In genomic region chr12:77835982-77836381, GRCh38 we compare ENCODE assay signal across 25 cellular contexts. TPM values are rescaled to one million over a fixed set of nuclear protein-coding genes. Genes with fewer than 3 reads are reported as not detected.
"Had no signal": no experiment of that assay in that cellular context is flagged by ENCODE, and none has a peak within 500 bp of the region (broad histone marks: within the 10 kb centered on the region; RNA-seq: fewer than 3 reads in every experiment).

No MANE protein-coding gene starts in this region.

- H3K9me3 Mint-ChIP-seq: activated CD4-positive, alpha-beta memory T cell treated with anti-CD3 and anti-CD28 coated beads, Interleukin-2, amount 10 ng/mL, durations not matched to agents 7 days and 5 days; activated CD4-positive, alpha-beta T cell treated with anti-CD3 and anti-CD28 coated beads, Interleukin-2, amount 10 ng/mL, durations not matched to agents 24 days and 14 days; activated naive CD4-positive, alpha-beta T cell treated with anti-CD3 and anti-CD28 coated beads for 36 hours; dendritic cell treated with granulocyte-macrophage colony-stimulating factor and Interleukin-4, amounts not matched to agents 40 ng/mL and 50 ng/mL, for 4 days; type B pancreatic cell had no signal

- H3K9me3 ChIP-seq: heart right ventricle, ovary, prostate gland, thoracic aorta, vagina had no signal

- H3K36me3 ChIP-seq: brain microvascular endothelial cell, heart right ventricle, ovary, prostate gland, thoracic aorta, vagina had no signal

- H3K4me3 ChIP-seq: heart right ventricle, ovary, prostate gland, thoracic aorta, vagina had no signal

- ATAC-seq: activated CD4-positive, CD25-positive, alpha-beta regulatory T cell treated with anti-CD3 and anti-CD28 coated beads, Interleukin-2, amount 50 U/mL, for 24 hours; activated T-cell treated with anti-CD3 and anti-CD28 coated beads, Interleukin-2, amount 50 U/mL, for 72 hours; heart right ventricle; left cardiac atrium; natural killer cell had no signal

- H3K27ac Mint-ChIP-seq: activated CD4-positive, alpha-beta memory T cell treated with anti-CD3 and anti-CD28 coated beads, Interleukin-2, amount 10 ng/mL, durations not matched to agents 7 days and 5 days; activated CD4-positive, alpha-beta T cell treated with anti-CD3 and anti-CD28 coated beads, Interleukin-2, amount 10 ng/mL, durations not matched to agents 24 days and 14 days; activated naive CD4-positive, alpha-beta T cell treated with anti-CD3 and anti-CD28 coated beads for 36 hours; activated T-cell treated with anti-CD3 and anti-CD28 coated beads, Interleukin-2, amount 50 U/mL, for 72 hours; dendritic cell treated with granulocyte-macrophage colony-stimulating factor and Interleukin-4, amounts not matched to agents 40 ng/mL and 50 ng/mL, for 4 days; natural killer cell; type B pancreatic cell had no signal

- H3K27ac ChIP-seq: brain microvascular endothelial cell, prostate gland, thoracic aorta, vagina had no signal

- H3K27me3 ChIP-seq: brain microvascular endothelial cell, heart right ventricle, ovary, vagina had no signal

- H3K4me1 ChIP-seq: prostate gland had no signal

- DNase-seq: activated CD4-positive, alpha-beta memory T cell treated with anti-CD3 and anti-CD28 coated beads, Interleukin-2, amount 10 ng/mL, durations not matched to agents 7 days and 5 days; activated CD4-positive, alpha-beta T cell treated with anti-CD3 and anti-CD28 coated beads, Interleukin-2, amount 10 ng/mL, durations not matched to agents 24 days and 14 days; activated effector memory CD4-positive, alpha-beta T cell treated with Interleukin-2 at 50 U/mL for 16 hours; activated naive CD4-positive, alpha-beta T cell treated with anti-CD3 and anti-CD28 coated beads for 36 hours; activated T-cell treated with anti-CD3 and anti-CD28 coated beads, Interleukin-2, amount 50 U/mL, for 72 hours; anterior cingulate cortex; brain microvascular endothelial cell; caudate nucleus; effector CD4-positive, alpha-beta T cell; erythroblast; heart right ventricle; islet precursor cell; left cardiac atrium; natural killer cell; ovary; right cardiac atrium; stimulated activated CD4-positive, alpha-beta T cell treated with anti-CD3 and anti-CD28 coated beads, Interleukin-4, amount 100 ng/mL, for 24 hours; stimulated activated naive CD4-positive, alpha-beta T cell treated with Interleukin-2 at 50 U/mL for 16 hours had no signal

- H3K4me3 Mint-ChIP-seq: activated CD4-positive, alpha-beta memory T cell treated with anti-CD3 and anti-CD28 coated beads, Interleukin-2, amount 10 ng/mL, durations not matched to agents 7 days and 5 days; activated CD4-positive, alpha-beta T cell treated with anti-CD3 and anti-CD28 coated beads, Interleukin-2, amount 10 ng/mL, durations not matched to agents 24 days and 14 days; activated naive CD4-positive, alpha-beta T cell treated with anti-CD3 and anti-CD28 coated beads for 36 hours; activated T-cell treated with anti-CD3 and anti-CD28 coated beads, Interleukin-2, amount 50 U/mL, for 72 hours; dendritic cell treated with granulocyte-macrophage colony-stimulating factor and Interleukin-4, amounts not matched to agents 40 ng/mL and 50 ng/mL, for 4 days; natural killer cell; type B pancreatic cell had no signal

- H3K4me1 Mint-ChIP-seq: activated CD4-positive, alpha-beta memory T cell treated with anti-CD3 and anti-CD28 coated beads, Interleukin-2, amount 10 ng/mL, durations not matched to agents 7 days and 5 days; activated CD4-positive, alpha-beta T cell treated with anti-CD3 and anti-CD28 coated beads, Interleukin-2, amount 10 ng/mL, durations not matched to agents 24 days and 14 days; natural killer cell had no signal

- H3K27me3 Mint-ChIP-seq: activated CD4-positive, alpha-beta memory T cell treated with anti-CD3 and anti-CD28 coated beads, Interleukin-2, amount 10 ng/mL, durations not matched to agents 7 days and 5 days; activated CD4-positive, alpha-beta T cell treated with anti-CD3 and anti-CD28 coated beads, Interleukin-2, amount 10 ng/mL, durations not matched to agents 24 days and 14 days; dendritic cell treated with granulocyte-macrophage colony-stimulating factor and Interleukin-4, amounts not matched to agents 40 ng/mL and 50 ng/mL, for 4 days; type B pancreatic cell had no signal

- H3K36me3 Mint-ChIP-seq: natural killer cell, type B pancreatic cell had no signal

RNA-seq across cellular contexts. Expression of gene NAV3, which starts 5.3 kb away (rescaled TPM):
- total RNA-seq: activated CD4-positive, alpha-beta memory T cell treated with anti-CD3 and anti-CD28 coated beads, Interleukin-2, amount 10 ng/mL, durations not matched to agents 7 days and 5 days; activated CD4-positive, alpha-beta T cell treated with anti-CD3 and anti-CD28 coated beads, Interleukin-2, amount 10 ng/mL, durations not matched to agents 24 days and 14 days; activated naive CD4-positive, alpha-beta T cell treated with anti-CD3 and anti-CD28 coated beads for 36 hours; activated T-cell treated with anti-CD3 and anti-CD28 coated beads, Interleukin-2, amount 50 U/mL, for 72 hours; natural killer cell; T-helper 2 cell treated with Interferon-gamma antibody and Interleukin-4, amounts not matched to agents 100 ng/mL and 5 ng/mL, for 36 hours had no signal
